In genomic region chr20:10434832-10435812, GRCh38 we compare ENCODE assay signal across 8 cellular contexts. TPM values are rescaled to one million over a fixed set of nuclear protein-coding genes. Genes with fewer than 3 reads are reported as not detected.
DNase-seq lines count a peak whose midpoint lies in the region; ATAC-seq and TF ChIP-seq lines count a peak whose summit lies in the region.

Gene SLX4IP (plus strand): TSS chr20:10435305. CDS start chr20:10458205, 22,900 bp downstream.

- peak within 1 kb of the TSS; percentile 85 for H3K4me3 Mint-ChIP-seq in T-helper 1 cell treated with Interleukin-12 subunit alpha and Interleukin-12 subunit beta and Interleukin-4 antibody, amounts not matched to agents 30 μg/mL and 1 μg/mL, for 36 hours
- H3K4me3 Mint-ChIP-seq in progenitor cell of endocrine pancreas (ENCODE audit: low read depth), result peak within 1 kb of the TSS; percentile 84

- intact Hi-C loops in left ventricle myocardium inferior (cut with micrococcal nuclease), result no loop called here

- DNase-seq in NCI-H1694 (lab: John Stamatoyannopoulos, UW) (peak; percentile 89), amygdala (lab: John Stamatoyannopoulos, UW) (peak; percentile 25 to 98 (median 88)), left ventricle myocardium inferior (peak; percentile 90), progenitor cell of endocrine pancreas (ENCODE audit: low spot score, unreplicated experiment) (peak; percentile 70), ureter (ENCODE audit: low spot score) (peak; percentile 96)

- H3K4me1 ChIP-seq in left ventricle myocardium inferior, result peaks cover 45% of the 10 kb centered on the region

- no peaks in the 10 kb centered on the region for H3K27me3 Mint-ChIP-seq in T-helper 1 cell treated with Interleukin-12 subunit alpha and Interleukin-12 subunit beta and Interleukin-4 antibody, amounts not matched to agents 30 μg/mL and 1 μg/mL, for 36 hours (ENCODE audit: low read depth)
- H3K27me3 Mint-ChIP-seq in progenitor cell of endocrine pancreas, result no peaks in the 10 kb centered on the region

- H3K36me3 Mint-ChIP-seq in T-helper 1 cell treated with Interleukin-12 subunit alpha and Interleukin-12 subunit beta and Interleukin-4 antibody, amounts not matched to agents 30 μg/mL and 1 μg/mL, for 36 hours (ENCODE audit: low read depth), result no peaks in the 10 kb centered on the region
- H3K36me3 Mint-ChIP-seq in progenitor cell of endocrine pancreas (ENCODE audit: insufficient read depth), result peaks cover 1% of the 10 kb centered on the region

- ATAC-seq in GM18498 (IDR thresholded peaks at IDR 0.05; ENCODE audit: unreplicated experiment) (peak; percentile 64), HG02885 (IDR thresholded peaks at IDR 0.05; ENCODE audit: poor library complexity, unreplicated experiment) (peak; percentile 65)

- peak within 1 kb of the TSS; percentile 97 for H3K4me3 ChIP-seq in left ventricle myocardium inferior

- no peaks in the 10 kb centered on the region for H3K27me3 ChIP-seq in left ventricle myocardium inferior (ENCODE audit: low read depth)

- peak within 1 kb of the TSS; percentile 98 for H3K27ac ChIP-seq in left ventricle myocardium inferior (replicated peaks)

- peak within 1 kb of the TSS; percentile 96 for H3K27ac Mint-ChIP-seq in T-helper 1 cell treated with Interleukin-12 subunit alpha and Interleukin-12 subunit beta and Interleukin-4 antibody, amounts not matched to agents 30 μg/mL and 1 μg/mL, for 36 hours
- H3K27ac Mint-ChIP-seq in progenitor cell of endocrine pancreas, result peak within 1 kb of the TSS; percentile 98

- TF ChIP-seq CTCF in left ventricle myocardium inferior (IDR thresholded peaks at IDR 0.05; ENCODE audit: borderline replicate concordance) (no peak), progenitor cell of endocrine pancreas (IDR thresholded peaks at IDR 0.05; ENCODE audit: unreplicated experiment) (no peak)

- H3K4me1 Mint-ChIP-seq in T-helper 1 cell treated with Interleukin-12 subunit alpha and Interleukin-12 subunit beta and Interleukin-4 antibody, amounts not matched to agents 30 μg/mL and 1 μg/mL, for 36 hours (ENCODE audit: low read depth), result peaks cover 27% of the 10 kb centered on the region
- H3K4me1 Mint-ChIP-seq in progenitor cell of endocrine pancreas (ENCODE audit: low read depth), result peaks cover 15% of the 10 kb centered on the region

- no peaks in the 10 kb centered on the region for H3K9me3 ChIP-seq in left ventricle myocardium inferior (replicated peaks)

- no peaks in the 10 kb centered on the region for H3K36me3 ChIP-seq in left ventricle myocardium inferior

- H3K9me3 Mint-ChIP-seq in T-helper 1 cell treated with Interleukin-12 subunit alpha and Interleukin-12 subunit beta and Interleukin-4 antibody, amounts not matched to agents 30 μg/mL and 1 μg/mL, for 36 hours, result no peaks in the 10 kb centered on the region
- H3K9me3 Mint-ChIP-seq in progenitor cell of endocrine pancreas (ENCODE audit: low read depth), result no peaks in the 10 kb centered on the region

RNA-seq across cellular contexts. Expression of gene SLX4IP, which starts in this region (rescaled TPM):
- total RNA-seq in left ventricle myocardium inferior (3.1 TPM), progenitor cell of endocrine pancreas (11.6 and 12.0 TPM in 2 replicates), ureter (11.1 TPM)

Comparison
In these comparisons a context has a peak if more than half of its experiments do, and no peak if none do; other contexts are left out.
1. Peak in every context shown above with its lines: DNase-seq, ATAC-seq, H3K4me3 ChIP-seq and H3K27ac ChIP-seq.